Comparison of ENCODE assay signal across 17 cellular contexts in genomic region chr15:28995193-28995592, GRCh38.
DNase-seq lines count a peak whose midpoint lies in the region; ATAC-seq and TF ChIP-seq lines count a peak whose summit lies in the region.
"Had no signal": no experiment of that assay in that cellular context is flagged by ENCODE, and none has a peak within 500 bp of the region (broad histone marks: within the 10 kb centered on the region; RNA-seq: fewer than 3 reads in every experiment).

No MANE protein-coding gene starts in this region.

- peaks cover 4% of the 10 kb centered on the region; the same call in 1 of the 3 replicates for H3K36me3 Mint-ChIP-seq in GM23338 (ENCODE audit: low read depth)
- H3K36me3 Mint-ChIP-seq in T-helper 17 cell (ENCODE audit: low read depth) = peaks cover 2% of the 10 kb centered on the region

- peak; percentile 37 for DNase-seq in GM23338 (ENCODE audit: low spot score)
- no peak for DNase-seq in T-helper 17 cell
- DNase-seq in esophagus muscularis mucosa (ENCODE audit: extremely low spot score) = peak; percentile 70
- peak; percentile 96 for DNase-seq in pons (ENCODE audit: low spot score)
- DNase-seq in sciatic nerve (ENCODE audit: low spot score) = no peak
- DNase-seq in breast epithelium (ENCODE audit: low spot score in 2 of 2) = no peak
- DNase-seq: cortex of kidney; DMS 273 treated with DMSO at 0.1 percent for 48 hours; mesenchymal stem cell; NCI-H187 treated with DMSO at 0.1 percent for 48 hours; NCI-H524; right cardiac atrium; stimulated activated CD4-positive, alpha-beta T cell treated with anti-CD3 and anti-CD28 coated beads, Interleukin-1b, Interleukin-23, amount 100 ng/mL, for 48 hours; testis had no signal

- TF ChIP-seq EP300 in esophagus muscularis mucosa (IDR thresholded peaks at IDR 0.05) = no peak

- H3K4me1 ChIP-seq in GM23338 (ENCODE audit: insufficient read depth) (peaks cover 11% of the 10 kb centered on the region; the same call in 1 of the 2 replicates), esophagus muscularis mucosa (peaks cover 12 to 22% (median 18%) of the 10 kb centered on the region in 4 donors), breast epithelium (no peaks in the 10 kb centered on the region)

- intact Hi-C loops in esophagus muscularis mucosa (cut with DNase I) = no loop called here
- intact Hi-C loops in sciatic nerve (cut with DNase I) = no loop called here
- intact Hi-C loops in breast epithelium (cut with DNase I; ENCODE audit: low total_unique reads) = no loop called here

- H3K36me3 ChIP-seq in GM23338 (ENCODE audit: insufficient read depth) (no peaks in the 10 kb centered on the region), esophagus muscularis mucosa (no peaks in the 10 kb centered on the region), breast epithelium (no peaks in the 10 kb centered on the region)

- TF ChIP-seq CTCF in GM23338 (conservative IDR thresholded peaks at IDR 0.05; ENCODE audit: low read depth in 2 of 2) (no peak), esophagus muscularis mucosa (IDR thresholded peaks at IDR 0.05) (no peak), breast epithelium (IDR thresholded peaks at IDR 0.05) (no peak)

- no peaks in the 10 kb centered on the region for H3K27me3 ChIP-seq in GM23338 (ENCODE audit: insufficient read depth)
- no peaks in the 10 kb centered on the region for H3K27me3 ChIP-seq in esophagus muscularis mucosa
- no peaks in the 10 kb centered on the region for H3K27me3 ChIP-seq in breast epithelium
- H3K27me3 ChIP-seq: testis had no signal

- no peaks in the 10 kb centered on the region for H3K9me3 Mint-ChIP-seq in GM23338
- H3K9me3 Mint-ChIP-seq: activated T-helper 2 cell treated with anti-CD3 and anti-CD28 coated beads, Interferon-gamma antibody, Interleukin-2, Interleukin-4, amounts not matched to agents 10 μg/mL and 5 μg/mL and 100 μg/mL, durations not matched to agents 14 hours and 24 hours and 36 hours had no signal

- H4K20me1 ChIP-seq in GM23338 (replicated peaks; ENCODE audit: insufficient read depth) = no peaks in the 10 kb centered on the region

- H2AFZ ChIP-seq in GM23338 = no peak overlapping the region

- H3K4me2 ChIP-seq in GM23338 = peak overlapping the region; percentile 25; the same call in 1 of the 2 replicates

- H3K27ac Mint-ChIP-seq in GM23338 (peak overlapping the region; percentile 39; the same call in 1 of the 2 replicates), T-helper 17 cell (peak overlapping the region; percentile 24)
- H3K27ac Mint-ChIP-seq: activated T-helper 2 cell treated with anti-CD3 and anti-CD28 coated beads, Interferon-gamma antibody, Interleukin-2, Interleukin-4, amounts not matched to agents 10 μg/mL and 5 μg/mL and 100 μg/mL, durations not matched to agents 14 hours and 24 hours and 36 hours had no signal

- H3K4me3 ChIP-seq in GM23338 = no peak overlapping the region
- H3K4me3 ChIP-seq in esophagus muscularis mucosa = no peak overlapping the region
- no peak overlapping the region for H3K4me3 ChIP-seq in breast epithelium
- H3K4me3 ChIP-seq: SK-N-MC, testis had no signal

- H3K4me3 Mint-ChIP-seq in GM23338 (no peak overlapping the region), T-helper 17 cell (peak overlapping the region; percentile 45)

- no peak overlapping the region for H3K27ac ChIP-seq in GM23338 (ENCODE audit: low read depth)
- no peak overlapping the region for H3K27ac ChIP-seq in esophagus muscularis mucosa (replicated peaks in 1 of 4)
- no peak overlapping the region for H3K27ac ChIP-seq in breast epithelium
- H3K27ac ChIP-seq: SK-N-MC, testis had no signal

- H3K9me3 ChIP-seq in T-helper 17 cell (ENCODE audit: control insufficient read depth, low read length, poor library complexity, severe bottlenecking) (no peaks in the 10 kb centered on the region), esophagus muscularis mucosa (no peaks in the 10 kb centered on the region), breast epithelium (no peaks in the 10 kb centered on the region)
- H3K9me3 ChIP-seq: testis had no signal

- no peaks in the 10 kb centered on the region for H3K79me2 ChIP-seq in GM23338 (replicated peaks; ENCODE audit: insufficient read depth)

- 76% methylated on average over 6 of the region's 6 CpGs for WGBS in esophagus muscularis mucosa

- H3K27me3 Mint-ChIP-seq in GM23338 (ENCODE audit: insufficient read depth, low read depth, poor library complexity) (peaks cover 4% of the 10 kb centered on the region), T-helper 17 cell (no peaks in the 10 kb centered on the region)

- H3K9me2 ChIP-seq in GM23338 (ENCODE audit: insufficient read depth) = no peaks in the 10 kb centered on the region

- no peaks in the 10 kb centered on the region for H3F3A ChIP-seq in GM23338 (replicated peaks; ENCODE audit: low read depth)

- peak; percentile 58 for ATAC-seq in GM23338
- ATAC-seq in T-helper 17 cell = no peak
- no peak for ATAC-seq in sciatic nerve
- no peak for ATAC-seq in HG03095 (IDR thresholded peaks at IDR 0.05; ENCODE audit: unreplicated experiment)
- ATAC-seq: right cardiac atrium had no signal

- H3K4me1 Mint-ChIP-seq in GM23338 (peaks cover 33% of the 10 kb centered on the region), T-helper 17 cell (peaks cover 29% of the 10 kb centered on the region)

- TF ChIP-seq POLR2A in esophagus muscularis mucosa (IDR thresholded peaks at IDR 0.05; ENCODE audit: low read depth) (no peak), breast epithelium (IDR thresholded peaks at IDR 0.05) (no peak)

TF ChIP-seq in GM23338, 12 proteins besides CTCF, POLR2A, EP300 and RAD21:
- TF ChIP-seq REST (IDR thresholded peaks at IDR 0.05; ENCODE audit: unreplicated experiment) (no peak), ZNF331 (CRISPR knock-in tag; IDR thresholded peaks at IDR 0.05; ENCODE audit: low read depth) (no peak)

Comparison
In these comparisons a context has a peak if more than half of its experiments do, and no peak if none do; other contexts are left out.
1. DNase-seq: peak in GM23338 (single experiment), esophagus muscularis mucosa (single experiment) and pons (single experiment); none in T-helper 17 cell (0 of 3), sciatic nerve (single experiment) and breast epithelium (0 of 2).